8 cellular contexts compared by ENCODE assay signal in genomic region chr17:1829579-1830257, GRCh38. TPM values are rescaled to one million over a fixed set of nuclear protein-coding genes. Genes with fewer than 3 reads are reported as not detected.
DNase-seq lines count a peak whose midpoint lies in the region; FAIRE-seq and TF ChIP-seq lines count a peak whose summit lies in the region.

RPA1 (plus strand) TSS chr17:1830005; CDS start chr17:1830094, 89 bp downstream.
SMYD4 (minus strand) TSS chr17:1829902; CDS start chr17:1827994, 1,908 bp downstream.

- peaks cover 33% of the 10 kb centered on the region for H3K36me3 ChIP-seq in SK-N-MC (ENCODE audit: insufficient read depth, low read length)

- peak within 1 kb of the TSS; percentile 85 for H3K27ac Mint-ChIP-seq in activated naive CD4-positive, alpha-beta T cell treated with anti-CD3 and anti-CD28 coated beads for 36 hours

- in situ Hi-C loops in G401 (cut with HindIII; ENCODE audit: low sequenced_read_pairs): no loop called here

- H3K4me1 Mint-ChIP-seq in activated naive CD4-positive, alpha-beta T cell treated with anti-CD3 and anti-CD28 coated beads for 36 hours (ENCODE audit: low read depth): peaks cover 61% of the 10 kb centered on the region

- peak; percentile 73 for TF ChIP-seq POLR2A in H54 (IDR thresholded peaks at IDR 0.05; ENCODE audit: low read depth, low read length)

- no peaks in the 10 kb centered on the region for H3K9me3 Mint-ChIP-seq in activated naive CD4-positive, alpha-beta T cell treated with anti-CD3 and anti-CD28 coated beads for 36 hours

- no peaks in the 10 kb centered on the region for H3K9me3 ChIP-seq in SK-N-MC (ENCODE audit: low read depth, low read length)

- CTCF ChIA-PET in activated naive CD4-positive, alpha-beta T cell treated with anti-CD3 and anti-CD28 coated beads for 36 hours (lab: Charles Lee): interaction anchor here (0.6 to 2.0 kb wide), 2 partner anchors 38 to 113 kb away, joined by 4 to 7 read pairs; no protein-coding TSS in a partner anchor

- FAIRE-seq in H54 (lab: Jason Lieb, UNC): no peak

- peak within 1 kb of the TSS; percentile 99 for H3K4me3 ChIP-seq in SK-N-MC

- DNase-seq in G401 (ENCODE audit: low spot score) (peak; percentile 87), H54 (ENCODE audit: insufficient read length, low spot score) (peak; percentile 94), LoVo (ENCODE audit: low spot score) (peak; percentile 91), SK-N-MC (ENCODE audit: low read depth, low spot score) (peak; percentile 12), globus pallidus (ENCODE audit: low spot score) (peak; percentile 84), nucleus accumbens (lab: John Stamatoyannopoulos, UW) (peak in 55 of 56 donors; percentile 23 to 93 (median 81)), substantia nigra (lab: John Stamatoyannopoulos, UW) (peak; percentile 32 to 94 (median 82))
- peak; percentile 89 for DNase-seq in activated naive CD4-positive, alpha-beta T cell treated with anti-CD3 and anti-CD28 coated beads for 36 hours

- H3K27ac ChIP-seq in SK-N-MC: peak within 1 kb of the TSS; percentile 71; the same call in 1 of the 2 replicates
- peak within 1 kb of the TSS; percentile 78 for H3K27ac ChIP-seq in substantia nigra (ENCODE audit: low read depth, low read length, poor library complexity, severe bottlenecking)

- H3K4me3 Mint-ChIP-seq in activated naive CD4-positive, alpha-beta T cell treated with anti-CD3 and anti-CD28 coated beads for 36 hours: peak within 1 kb of the TSS; percentile 93

- H3K9ac ChIP-seq in SK-N-MC (ENCODE audit: insufficient read length): peak within 1 kb of the TSS; percentile 94

- H3K27me3 Mint-ChIP-seq in activated naive CD4-positive, alpha-beta T cell treated with anti-CD3 and anti-CD28 coated beads for 36 hours (ENCODE audit: low read depth): no peaks in the 10 kb centered on the region

- peaks cover 25% of the 10 kb centered on the region for H3K36me3 Mint-ChIP-seq in activated naive CD4-positive, alpha-beta T cell treated with anti-CD3 and anti-CD28 coated beads for 36 hours (ENCODE audit: low read depth)

- intact Hi-C loops in activated naive CD4-positive, alpha-beta T cell treated with anti-CD3 and anti-CD28 coated beads for 36 hours (cut with micrococcal nuclease): loop anchor here (1.0 to 5.0 kb wide), 4 partner anchors 113 to 423 kb away; partner anchors contain the start of genes RILP and SCARF1

RNA-seq across cellular contexts. Expression of gene RPA1, which starts in this region (rescaled TPM):
- total RNA-seq in G401 (2014; rRNA removed; shearing (Covaris generic)): 79.1 and 102 TPM in 2 replicates
- total RNA-seq in activated naive CD4-positive, alpha-beta T cell treated with anti-CD3 and anti-CD28 coated beads for 36 hours: 100 to 1,000 TPM; 177 to 188 TPM

RNA-seq across cellular contexts. Expression of gene SMYD4, which starts in this region (rescaled TPM):
- 13.4 and 16.0 TPM in 2 replicates for total RNA-seq in G401 (2014; rRNA removed; shearing (Covaris generic))
- total RNA-seq in activated naive CD4-positive, alpha-beta T cell treated with anti-CD3 and anti-CD28 coated beads for 36 hours: 10 to 100 TPM; 18.7 to 22.0 TPM

Comparison
In these comparisons a context has a peak if more than half of its experiments do, and no peak if none do; other contexts are left out.
1. Peak in every context shown above with its lines: DNase-seq, H3K4me3 ChIP-seq and H3K27ac ChIP-seq.
2. DNase-seq: peak in every context shown above with its lines; median percentile 94 in H54; 91 in LoVo; 89 in activated naive CD4-positive, alpha-beta T cell treated with anti-CD3 and anti-CD28 coated beads for 36 hours; 87 in G401; 84 in globus pallidus; 82 in substantia nigra; 81 in nucleus accumbens; 12 in SK-N-MC.